ENCODE assay signal across 1 cellular context in genomic region chr3:128648402-128648801, GRCh38.
TF ChIP-seq lines count a peak whose summit lies in the region.

No MANE protein-coding gene starts in this region.

TF ChIP-seq in HepG2, 621 proteins besides CTCF, POLR2A, EP300 and RAD21:
- no peak for TF ChIP-seq ZFP62 (CRISPR knock-in tag; IDR thresholded peaks at IDR 0.05)
- peak; percentile 38 to 55; a peak in 2 of 4 replicates for TF ChIP-seq MAFK (conservative IDR thresholded peaks at IDR 0.05 in 1 of 2, IDR thresholded peaks at IDR 0.05 in 1 of 2; ENCODE audit: low read length in 2 of 2)
- TF ChIP-seq MAFF (IDR thresholded peaks at IDR 0.05; ENCODE audit: low read depth, low read length): peak; percentile 35; the same call in 1 of the 2 replicates
